In the genomic region with DNA sequence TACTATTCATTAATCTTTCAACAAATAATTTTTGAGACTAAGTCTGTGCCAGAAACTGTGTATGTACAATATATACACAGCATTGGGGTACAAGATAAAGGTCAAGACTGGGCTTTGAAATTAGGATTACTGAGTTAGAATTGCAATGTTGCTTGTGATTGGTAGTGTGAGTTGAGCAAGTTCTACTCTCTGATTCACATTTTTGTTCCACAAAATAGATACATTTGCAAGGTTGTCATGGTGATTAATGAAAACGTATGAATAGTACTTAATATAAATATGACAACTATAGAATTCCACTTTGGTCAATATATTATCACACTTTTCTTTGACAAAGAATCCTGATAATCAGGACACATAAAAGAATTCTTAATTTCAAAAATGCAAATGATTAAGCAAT, we compare ENCODE assay signal across 33 cellular contexts.
"Had no signal": no experiment of that assay in that cellular context is flagged by ENCODE, and none has a peak within 500 bp of the region (broad histone marks: within the 10 kb centered on the region; RNA-seq: fewer than 3 reads in every experiment).

No MANE protein-coding gene starts in this region.

- H3K4me3 Mint-ChIP-seq: activated B cell treated with CpG ODN at 0.5 μM for 24 hours; activated CD4-positive, alpha-beta memory T cell treated with anti-CD3 and anti-CD28 coated beads, Interleukin-2, amount 10 ng/mL, durations not matched to agents 7 days and 5 days; activated CD4-positive, alpha-beta T cell treated with anti-CD3 and anti-CD28 coated beads, Interleukin-2, amount 10 ng/mL, durations not matched to agents 7 days and 5 days; activated CD8-positive, alpha-beta memory T cell treated with anti-CD3 and anti-CD28 coated beads, Interleukin-2, amount 10 ng/mL, durations not matched to agents 7 days and 5 days; activated CD8-positive, alpha-beta T cell treated with anti-CD3 and anti-CD28 coated beads, Interleukin-2, amount 10 ng/mL, durations not matched to agents 7 days and 5 days; activated naive CD4-positive, alpha-beta T cell treated with anti-CD3 and anti-CD28 coated beads, Interleukin-2, amount 10 ng/mL, durations not matched to agents 7 days and 5 days; activated naive CD4-positive, alpha-beta T cell treated with anti-CD3 and anti-CD28 coated beads, Interleukin-2, amount 50 U/mL, for 24 hours; activated naive CD8-positive, alpha-beta T cell; activated naive CD8-positive, alpha-beta T cell treated with anti-CD3 and anti-CD28 coated beads, Interleukin-2, amount 10 ng/mL, durations not matched to agents 7 days and 5 days; activated naive CD8-positive, alpha-beta T cell treated with anti-CD3 and anti-CD28 coated beads, Interleukin-2, amount 50 U/mL, for 24 hours; activated T-cell treated with anti-CD3 and anti-CD28 coated beads, Interleukin-2, amount 50 U/mL, for 24 hours; brain; central memory CD8-positive, alpha-beta T cell; T-helper 1 cell treated with Interleukin-12 subunit alpha and Interleukin-12 subunit beta and Interleukin-4 antibody, amounts not matched to agents 30 μg/mL and 1 μg/mL, for 36 hours; T-helper 2 cell treated with Interferon-gamma antibody and Interleukin-4, amounts not matched to agents 5 μg/mL and 100 μg/mL, for 36 hours had no signal

- H3K9me3 ChIP-seq: ascending aorta had no signal

- H3K9me3 Mint-ChIP-seq: activated B cell treated with CpG ODN at 0.5 μM for 24 hours; activated CD4-positive, alpha-beta memory T cell treated with anti-CD3 and anti-CD28 coated beads, Interleukin-2, amount 10 ng/mL, durations not matched to agents 7 days and 5 days; activated CD4-positive, alpha-beta T cell treated with anti-CD3 and anti-CD28 coated beads, Interleukin-2, amount 10 ng/mL, durations not matched to agents 7 days and 5 days; activated naive CD4-positive, alpha-beta T cell treated with anti-CD3 and anti-CD28 coated beads, Interleukin-2, amount 10 ng/mL, durations not matched to agents 7 days and 5 days; activated naive CD4-positive, alpha-beta T cell treated with anti-CD3 and anti-CD28 coated beads, Interleukin-2, amount 50 U/mL, for 24 hours; activated naive CD8-positive, alpha-beta T cell treated with anti-CD3 and anti-CD28 coated beads, Interleukin-2, amount 10 ng/mL, durations not matched to agents 7 days and 5 days; activated T-helper 2 cell treated with anti-CD3 and anti-CD28 coated beads, Interferon-gamma antibody, Interleukin-2, Interleukin-4, amounts not matched to agents 10 μg/mL and 5 μg/mL and 100 μg/mL, durations not matched to agents 14 hours and 24 hours and 36 hours; brain; central memory CD8-positive, alpha-beta T cell; T-helper 1 cell treated with Interleukin-12 subunit alpha and Interleukin-12 subunit beta and Interleukin-4 antibody, amounts not matched to agents 30 μg/mL and 1 μg/mL, for 36 hours; T-helper 2 cell treated with Interferon-gamma antibody and Interleukin-4, amounts not matched to agents 5 μg/mL and 100 μg/mL, for 36 hours had no signal

- H3K27ac ChIP-seq: ascending aorta, cardiac muscle cell, VCaP had no signal

- H3K4me3 ChIP-seq: ascending aorta, cardiac muscle cell had no signal

- H3K36me3 ChIP-seq: ascending aorta, cardiac muscle cell had no signal

- H3K27me3 Mint-ChIP-seq: activated B cell treated with CpG ODN at 0.5 μM for 24 hours; activated CD4-positive, alpha-beta memory T cell treated with anti-CD3 and anti-CD28 coated beads, Interleukin-2, amount 10 ng/mL, durations not matched to agents 7 days and 5 days; activated CD8-positive, alpha-beta memory T cell treated with anti-CD3 and anti-CD28 coated beads, Interleukin-2, amount 10 ng/mL, durations not matched to agents 7 days and 5 days; activated naive CD4-positive, alpha-beta T cell treated with anti-CD3 and anti-CD28 coated beads, Interleukin-2, amount 10 ng/mL, durations not matched to agents 7 days and 5 days; activated naive CD4-positive, alpha-beta T cell treated with anti-CD3 and anti-CD28 coated beads, Interleukin-2, amount 50 U/mL, for 24 hours; activated naive CD8-positive, alpha-beta T cell; activated naive CD8-positive, alpha-beta T cell treated with anti-CD3 and anti-CD28 coated beads, Interleukin-2, amount 50 U/mL, for 24 hours; activated T-cell treated with anti-CD3 and anti-CD28 coated beads, Interleukin-2, amount 50 U/mL, for 24 hours; central memory CD8-positive, alpha-beta T cell had no signal

- ATAC-seq: activated CD8-positive, alpha-beta memory T cell treated with anti-CD3 and anti-CD28 coated beads, Interleukin-2, amount 10 ng/mL, durations not matched to agents 7 days and 5 days; activated CD8-positive, alpha-beta T cell treated with anti-CD3 and anti-CD28 coated beads, Interleukin-2, amount 10 ng/mL, durations not matched to agents 7 days and 5 days; activated naive CD8-positive, alpha-beta T cell treated with anti-CD3 and anti-CD28 coated beads, Interleukin-2, amount 50 U/mL, for 24 hours had no signal

- H3K27me3 ChIP-seq: ascending aorta, cardiac muscle cell had no signal

- DNase-seq: activated B cell treated with CpG ODN at 0.5 μM for 24 hours; activated CD4-positive, alpha-beta memory T cell treated with anti-CD3 and anti-CD28 coated beads, Interleukin-2, amount 10 ng/mL, durations not matched to agents 7 days and 5 days; activated CD4-positive, alpha-beta T cell treated with anti-CD3 and anti-CD28 coated beads for 48 hours; activated CD4-positive, alpha-beta T cell treated with anti-CD3 and anti-CD28 coated beads, Interleukin-2, amount 10 ng/mL, durations not matched to agents 7 days and 5 days; activated CD4-positive, alpha-beta T cell treated with anti-CD3 and anti-CD28 coated beads, Interleukin-2, amount 50 U/mL, for 48 hours; activated CD4-positive, CD25-positive, alpha-beta regulatory T cell treated with anti-CD3 and anti-CD28 coated beads, Interleukin-2, amount 50 U/mL, for 72 hours; activated CD8-positive, alpha-beta memory T cell treated with anti-CD3 and anti-CD28 coated beads for 24 hours; activated CD8-positive, alpha-beta memory T cell treated with anti-CD3 and anti-CD28 coated beads, Interleukin-2, amount 10 ng/mL, durations not matched to agents 7 days and 5 days; activated CD8-positive, alpha-beta memory T cell treated with anti-CD3 and anti-CD28 coated beads, Interleukin-2, amount 50 U/mL, for 48 hours; activated CD8-positive, alpha-beta T cell treated with anti-CD3 and anti-CD28 coated beads, Interleukin-2, amount 10 ng/mL, durations not matched to agents 7 days and 5 days; activated effector memory CD4-positive, alpha-beta T cell treated with Interleukin-2 at 50 U/mL for 16 hours; activated gamma-delta T cell; activated naive CD4-positive, alpha-beta T cell treated with anti-CD3 and anti-CD28 coated beads, Interleukin-2, amount 10 ng/mL, durations not matched to agents 7 days and 5 days; activated naive CD4-positive, alpha-beta T cell treated with Interleukin-2 at 50 U/mL for 16 hours; activated naive CD8-positive, alpha-beta T cell treated with anti-CD3 and anti-CD28 coated beads, Interleukin-2, amount 10 ng/mL, durations not matched to agents 7 days and 5 days; activated naive CD8-positive, alpha-beta T cell treated with anti-CD3 and anti-CD28 coated beads, Interleukin-2, amount 50 U/mL, for 24 hours; activated T-cell treated with anti-CD3 and anti-CD28 coated beads, Interleukin-2, amount 50 U/mL, for 24 hours; activated T-cell treated with anti-CD3 and anti-CD28 coated beads, Interleukin-2, amount 50 U/mL, for 48 hours; anterior cingulate cortex; cerebellar nuclear complex; T-helper 1 cell; T-helper 2 cell; T-helper 9 cell had no signal

- H3K27ac Mint-ChIP-seq: activated B cell treated with CpG ODN at 0.5 μM for 24 hours; activated CD4-positive, alpha-beta memory T cell treated with anti-CD3 and anti-CD28 coated beads, Interleukin-2, amount 10 ng/mL, durations not matched to agents 7 days and 5 days; activated CD4-positive, alpha-beta T cell treated with anti-CD3 and anti-CD28 coated beads, Interleukin-2, amount 10 ng/mL, durations not matched to agents 7 days and 5 days; activated CD8-positive, alpha-beta memory T cell treated with anti-CD3 and anti-CD28 coated beads, Interleukin-2, amount 10 ng/mL, durations not matched to agents 7 days and 5 days; activated CD8-positive, alpha-beta T cell treated with anti-CD3 and anti-CD28 coated beads, Interleukin-2, amount 10 ng/mL, durations not matched to agents 7 days and 5 days; activated naive CD4-positive, alpha-beta T cell treated with anti-CD3 and anti-CD28 coated beads, Interleukin-2, amount 10 ng/mL, durations not matched to agents 7 days and 5 days; activated naive CD4-positive, alpha-beta T cell treated with anti-CD3 and anti-CD28 coated beads, Interleukin-2, amount 50 U/mL, for 24 hours; activated naive CD8-positive, alpha-beta T cell; activated naive CD8-positive, alpha-beta T cell treated with anti-CD3 and anti-CD28 coated beads, Interleukin-2, amount 10 ng/mL, durations not matched to agents 7 days and 5 days; activated naive CD8-positive, alpha-beta T cell treated with anti-CD3 and anti-CD28 coated beads, Interleukin-2, amount 50 U/mL, for 24 hours; activated T-cell treated with anti-CD3 and anti-CD28 coated beads, Interleukin-2, amount 50 U/mL, for 24 hours; activated T-helper 2 cell treated with anti-CD3 and anti-CD28 coated beads, Interferon-gamma antibody, Interleukin-2, Interleukin-4, amounts not matched to agents 10 μg/mL and 5 μg/mL and 100 μg/mL, durations not matched to agents 14 hours and 24 hours and 36 hours; brain; T-helper 1 cell treated with Interleukin-12 subunit alpha and Interleukin-12 subunit beta and Interleukin-4 antibody, amounts not matched to agents 30 μg/mL and 1 μg/mL, for 36 hours; T-helper 2 cell treated with Interferon-gamma antibody and Interleukin-4, amounts not matched to agents 5 μg/mL and 100 μg/mL, for 36 hours had no signal

- H3K4me1 Mint-ChIP-seq: activated B cell treated with CpG ODN at 0.5 μM for 24 hours; activated CD4-positive, alpha-beta memory T cell treated with anti-CD3 and anti-CD28 coated beads, Interleukin-2, amount 10 ng/mL, durations not matched to agents 7 days and 5 days; activated CD4-positive, alpha-beta T cell treated with anti-CD3 and anti-CD28 coated beads, Interleukin-2, amount 10 ng/mL, durations not matched to agents 7 days and 5 days; activated CD8-positive, alpha-beta memory T cell treated with anti-CD3 and anti-CD28 coated beads, Interleukin-2, amount 10 ng/mL, durations not matched to agents 7 days and 5 days; activated naive CD4-positive, alpha-beta T cell treated with anti-CD3 and anti-CD28 coated beads, Interleukin-2, amount 10 ng/mL, durations not matched to agents 7 days and 5 days; activated naive CD4-positive, alpha-beta T cell treated with anti-CD3 and anti-CD28 coated beads, Interleukin-2, amount 50 U/mL, for 24 hours; activated naive CD8-positive, alpha-beta T cell treated with anti-CD3 and anti-CD28 coated beads, Interleukin-2, amount 10 ng/mL, durations not matched to agents 7 days and 5 days; activated naive CD8-positive, alpha-beta T cell treated with anti-CD3 and anti-CD28 coated beads, Interleukin-2, amount 50 U/mL, for 24 hours; central memory CD8-positive, alpha-beta T cell had no signal

- H3K36me3 Mint-ChIP-seq: activated CD8-positive, alpha-beta memory T cell treated with anti-CD3 and anti-CD28 coated beads, Interleukin-2, amount 10 ng/mL, durations not matched to agents 7 days and 5 days; activated naive CD4-positive, alpha-beta T cell treated with anti-CD3 and anti-CD28 coated beads, Interleukin-2, amount 10 ng/mL, durations not matched to agents 7 days and 5 days; activated naive CD4-positive, alpha-beta T cell treated with anti-CD3 and anti-CD28 coated beads, Interleukin-2, amount 50 U/mL, for 24 hours; activated naive CD8-positive, alpha-beta T cell; activated naive CD8-positive, alpha-beta T cell treated with anti-CD3 and anti-CD28 coated beads, Interleukin-2, amount 10 ng/mL, durations not matched to agents 7 days and 5 days; brain had no signal
